Comparison of ENCODE assay signal across 12 cellular contexts in genomic region chr3:158709666-158710083, GRCh38.
DNase-seq lines count a peak whose midpoint lies in the region; ATAC-seq and TF ChIP-seq lines count a peak whose summit lies in the region.
"Had no signal": no experiment of that assay in that cellular context is flagged by ENCODE, and none has a peak within 500 bp of the region (broad histone marks: within the 10 kb centered on the region; RNA-seq: fewer than 3 reads in every experiment).

No MANE protein-coding gene starts in this region.

- peaks cover 97% of the 10 kb centered on the region for H3K36me3 Mint-ChIP-seq in activated T-cell treated with anti-CD3 and anti-CD28 coated beads, Interleukin-2, amount 50 U/mL, for 24 hours (ENCODE audit: low read depth)

- peak overlapping the region; percentile 10 for H3K27ac Mint-ChIP-seq in activated T-cell treated with anti-CD3 and anti-CD28 coated beads, Interleukin-2, amount 50 U/mL, for 24 hours
- H3K27ac Mint-ChIP-seq: brain had no signal

- no peak for ATAC-seq in HG03442 (IDR thresholded peaks at IDR 0.05; ENCODE audit: unreplicated experiment)
- no peak for ATAC-seq in GM18907 (IDR thresholded peaks at IDR 0.05; ENCODE audit: unreplicated experiment)

- H3K27me3 Mint-ChIP-seq in activated T-cell treated with anti-CD3 and anti-CD28 coated beads, Interleukin-2, amount 50 U/mL, for 24 hours = no peaks in the 10 kb centered on the region
- H3K27me3 Mint-ChIP-seq: brain had no signal

- no peak overlapping the region for H3K4me3 Mint-ChIP-seq in activated T-cell treated with anti-CD3 and anti-CD28 coated beads, Interleukin-2, amount 50 U/mL, for 24 hours
- H3K4me3 Mint-ChIP-seq: brain had no signal

- H3K4me1 Mint-ChIP-seq in activated T-cell treated with anti-CD3 and anti-CD28 coated beads, Interleukin-2, amount 50 U/mL, for 24 hours (ENCODE audit: low read depth) = peaks cover 25% of the 10 kb centered on the region

- H3K4me3 ChIP-seq in foreskin fibroblast (ENCODE audit: low read depth in 1 of 2, low read length in 2 of 2) = no peak overlapping the region

- no peak for TF ChIP-seq CTCF in foreskin fibroblast (IDR thresholded peaks at IDR 0.05; ENCODE audit: low read depth, low read length)

- no peak for DNase-seq in activated T-cell treated with anti-CD3 and anti-CD28 coated beads, Interleukin-2, amount 50 U/mL, for 24 hours
- DNase-seq in activated T-cell treated with anti-CD3 and anti-CD28 coated beads, Interleukin-2, amount 50 U/mL, for 48 hours = no peak
- DNase-seq in UCSD-AML1 (lab: John Stamatoyannopoulos, UW; ENCODE audit: unreplicated experiment) = peak; percentile 26
- DNase-seq in foreskin fibroblast = peak; percentile 97 to 98
- peak; percentile 100 for DNase-seq in stromal cell of bone marrow (ENCODE audit: low read depth)
- DNase-seq in NCI-H2029 treated with DMSO at 0.1 percent for 48 hours (lab: John Stamatoyannopoulos, UW) = no peak
- DNase-seq: activated CD4-positive, alpha-beta T cell treated with anti-CD3 and anti-CD28 coated beads, Interleukin-2, amount 50 U/mL, for 1 hour; AML-193; KG1 had no signal

- no peaks in the 10 kb centered on the region for H3K9me3 Mint-ChIP-seq in activated T-cell treated with anti-CD3 and anti-CD28 coated beads, Interleukin-2, amount 50 U/mL, for 24 hours
- H3K9me3 Mint-ChIP-seq: brain had no signal

Comparison
In these comparisons a context has a peak if more than half of its experiments do, and no peak if none do; other contexts are left out.
1. DNase-seq: peak in UCSD-AML1 (single experiment), foreskin fibroblast (2 of 2) and stromal cell of bone marrow (single experiment); none in activated T-cell treated with anti-CD3 and anti-CD28 coated beads, Interleukin-2, amount 50 U/mL, for 24 hours (single experiment), activated T-cell treated with anti-CD3 and anti-CD28 coated beads, Interleukin-2, amount 50 U/mL, for 48 hours (0 of 2) and NCI-H2029 treated with DMSO at 0.1 percent for 48 hours (single experiment).